ENCODE assay signal across 29 cellular contexts in the genomic region with DNA sequence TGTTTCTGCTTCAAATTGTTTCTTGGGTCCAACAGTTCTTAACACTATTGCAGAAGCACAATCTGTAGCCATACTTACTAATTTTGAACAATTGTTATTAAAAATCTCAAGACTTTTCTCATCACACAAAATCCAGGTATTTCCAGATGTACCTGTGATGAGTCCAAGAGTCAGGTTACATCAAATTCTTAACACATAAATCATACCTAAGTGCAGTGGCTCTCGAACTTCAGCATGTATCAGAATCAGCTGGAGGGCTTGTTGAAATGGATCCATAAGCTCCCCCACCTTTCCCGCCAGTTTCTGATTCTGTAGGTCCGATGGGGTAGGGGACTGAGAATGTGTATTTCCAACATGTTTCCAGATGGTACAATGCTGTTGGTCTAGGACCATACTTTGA.
"Had no signal": no experiment of that assay in that cellular context is flagged by ENCODE, and none has a peak within 500 bp of the region (broad histone marks: within the 10 kb centered on the region; RNA-seq: fewer than 3 reads in every experiment).

No MANE protein-coding gene starts in this region.

- H3K4me3 ChIP-seq: adrenal gland, body of pancreas, esophagus squamous epithelium had no signal

- ATAC-seq: activated CD4-positive, CD25-positive, alpha-beta regulatory T cell treated with anti-CD3 and anti-CD28 coated beads, Interleukin-2, amount 50 U/mL, for 24 hours; activated CD8-positive, alpha-beta T cell treated with anti-CD3 and anti-CD28 coated beads for 36 hours; activated T-cell treated with anti-CD3 and anti-CD28 coated beads, Interleukin-2, amount 50 U/mL, for 4 hours; activated T-helper 17 cell treated with anti-CD3 and anti-CD28 coated beads, Interleukin-2, amount 50 U/mL, for 72 hours; body of pancreas; effector memory CD8-positive, alpha-beta T cell; T-helper 17 cell had no signal

- H3K27me3 ChIP-seq: adrenal gland, body of pancreas, esophagus squamous epithelium had no signal

- DNase-seq: activated B cell treated with CpG ODN at 0.5 μM for 24 hours; activated CD4-positive, alpha-beta T cell treated with anti-CD3 and anti-CD28 coated beads for 48 hours; activated CD4-positive, alpha-beta T cell treated with anti-CD3 and anti-CD28 coated beads, Interleukin-2, amount 50 U/mL, for 1 hour; activated CD4-positive, alpha-beta T cell treated with anti-CD3 and anti-CD28 coated beads, Interleukin-2, amount 50 U/mL, for 48 hours; activated CD8-positive, alpha-beta memory T cell treated with anti-CD3 and anti-CD28 coated beads for 24 hours; activated CD8-positive, alpha-beta T cell treated with anti-CD3 and anti-CD28 coated beads for 36 hours; activated effector memory CD4-positive, alpha-beta T cell treated with Interleukin-2 at 50 U/mL for 16 hours; activated gamma-delta T cell treated with Interleukin-2 at 50 U/mL for 16 hours; activated naive CD4-positive, alpha-beta T cell treated with anti-CD3 and anti-CD28 coated beads, Interleukin-2, amount 50 U/mL, for 16 hours; activated naive CD4-positive, alpha-beta T cell treated with Interleukin-2 at 50 U/mL for 16 hours; activated T-cell treated with anti-CD3 and anti-CD28 coated beads, Interleukin-2, amount 50 U/mL, for 4 hours; adrenal gland; amygdala; aorta; body of pancreas; caudate nucleus; cortex of kidney; dermis blood vessel endothelial cell; effector CD4-positive, alpha-beta T cell; effector memory CD8-positive, alpha-beta T cell; esophagus squamous epithelium; head of caudate nucleus; T-helper 17 cell; T1000; WERI-Rb-1 had no signal

- H3K36me3 ChIP-seq: adrenal gland, esophagus squamous epithelium had no signal

- H3K27ac ChIP-seq: body of pancreas, epithelial cell of prostate, esophagus squamous epithelium, WERI-Rb-1 had no signal

- H3K4me1 ChIP-seq: body of pancreas had no signal

- H3K9me3 ChIP-seq: adrenal gland, body of pancreas, esophagus squamous epithelium had no signal

- FAIRE-seq: frontal cortex had no signal
